Comparison of ENCODE assay signal across 12 cellular contexts in genomic region chr2:169735623-169736022, GRCh38. TPM values are rescaled to one million over a fixed set of nuclear protein-coding genes. Genes with fewer than 3 reads are reported as not detected.
A peak's percentile ranks its signal among the peaks of the same experiment; 100 is the strongest.
DNase-seq lines count a peak whose midpoint lies in the region; ATAC-seq, FAIRE-seq and TF ChIP-seq lines count a peak whose summit lies in the region.
"Had no signal": no experiment of that assay in that cellular context is flagged by ENCODE, and none has a peak within 500 bp of the region (broad histone marks: within the 10 kb centered on the region; RNA-seq: fewer than 3 reads in every experiment).

No MANE protein-coding gene starts in this region.

- H3K4me1 Mint-ChIP-seq in activated CD8-positive, alpha-beta memory T cell treated with anti-CD3 and anti-CD28 coated beads, Interleukin-2, amount 10 ng/mL, durations not matched to agents 7 days and 5 days, result peaks cover 36% of the 10 kb centered on the region
- peaks cover 29% of the 10 kb centered on the region for H3K4me1 Mint-ChIP-seq in progenitor cell of endocrine pancreas (ENCODE audit: low read depth)

- H3K9me3 Mint-ChIP-seq in activated CD8-positive, alpha-beta memory T cell treated with anti-CD3 and anti-CD28 coated beads, Interleukin-2, amount 10 ng/mL, durations not matched to agents 7 days and 5 days (ENCODE audit: low read depth), result no peaks in the 10 kb centered on the region
- no peaks in the 10 kb centered on the region for H3K9me3 Mint-ChIP-seq in progenitor cell of endocrine pancreas (ENCODE audit: low read depth)

- H4K8ac ChIP-seq in H1 (ENCODE audit: extremely low read depth, insufficient read depth, low read length), result no peak overlapping the region

- no peak overlapping the region for H3K23ac ChIP-seq in H1 (ENCODE audit: insufficient read length)

- H3K4me3 ChIP-seq in NB4 (ENCODE audit: low read depth, low read length), result peak overlapping the region; percentile 85
- peak overlapping the region in 1 of 4 experiments; percentile 100; a peak in 3 of 8 replicates for H3K4me3 ChIP-seq in H1 (ENCODE audit: extremely low read depth in 1 of 4, insufficient read depth in 2 of 4, low read depth in 3 of 4, low read length in 4 of 4)

- H3K4me3 Mint-ChIP-seq in activated CD8-positive, alpha-beta memory T cell treated with anti-CD3 and anti-CD28 coated beads, Interleukin-2, amount 10 ng/mL, durations not matched to agents 7 days and 5 days, result peak overlapping the region; percentile 35
- H3K4me3 Mint-ChIP-seq in progenitor cell of endocrine pancreas (ENCODE audit: low read depth), result peak overlapping the region; percentile 85

- H3K9ac ChIP-seq in H1 (replicated peaks in 1 of 4; ENCODE audit: extremely low read depth in 1 of 4, low read depth in 3 of 4, low read length in 3 of 4), result no peak overlapping the region

- TF ChIP-seq RAD21 in H1 (IDR thresholded peaks at IDR 0.05 in 1 of 2, conservative IDR thresholded peaks at IDR 0.05 in 1 of 2; ENCODE audit: low read depth in 2 of 2, low read length in 2 of 2), result no peak

- H3K79me2 ChIP-seq in H1 (ENCODE audit: control insufficient read depth in 1 of 2, insufficient read depth in 2 of 2, low read length in 2 of 2), result peaks cover 6 to 55% of the 10 kb centered on the region in 2 experiments

- TF ChIP-seq CTCF in NB4 (IDR thresholded peaks at IDR 0.05; ENCODE audit: low read depth, low read length) (no peak), H1 (IDR thresholded peaks at IDR 0.05; ENCODE audit: control extremely low read depth in 1 of 3, insufficient read depth in 1 of 3, low read depth in 1 of 3, low read length in 3 of 3) (no peak), progenitor cell of endocrine pancreas (IDR thresholded peaks at IDR 0.05; ENCODE audit: unreplicated experiment) (no peak)

- H4K91ac ChIP-seq in H1 (replicated peaks; ENCODE audit: insufficient read length, low read length), result no peak overlapping the region

- no peak overlapping the region for H3K27ac Mint-ChIP-seq in activated CD8-positive, alpha-beta memory T cell treated with anti-CD3 and anti-CD28 coated beads, Interleukin-2, amount 10 ng/mL, durations not matched to agents 7 days and 5 days
- peak overlapping the region; percentile 51 for H3K27ac Mint-ChIP-seq in progenitor cell of endocrine pancreas

- H3K36me3 Mint-ChIP-seq in activated CD8-positive, alpha-beta memory T cell treated with anti-CD3 and anti-CD28 coated beads, Interleukin-2, amount 10 ng/mL, durations not matched to agents 7 days and 5 days, result peaks cover 9% of the 10 kb centered on the region
- H3K36me3 Mint-ChIP-seq in progenitor cell of endocrine pancreas (ENCODE audit: insufficient read depth), result peaks cover 11% of the 10 kb centered on the region

- H3K4me2 ChIP-seq in H1 (ENCODE audit: insufficient read depth in 1 of 2, low read depth in 2 of 2, low read length in 2 of 2), result peak overlapping the region; percentile 78 to 80; a peak in 3 of 4 replicates

- DNase-seq in activated CD8-positive, alpha-beta memory T cell treated with anti-CD3 and anti-CD28 coated beads, Interleukin-2, amount 10 ng/mL, durations not matched to agents 7 days and 5 days, result no peak
- no peak for DNase-seq in activated CD8-positive, alpha-beta memory T cell treated with anti-CD3 and anti-CD28 coated beads, Interleukin-2, amount 50 U/mL, for 48 hours
- DNase-seq in NB4 (ENCODE audit: low read depth) (no peak), H1 (ENCODE audit: low read depth in 1 of 2, low spot score in 2 of 2) (no peak), progenitor cell of endocrine pancreas (ENCODE audit: low spot score, unreplicated experiment) (no peak), anterior cingulate cortex (lab: John Stamatoyannopoulos, UW) (no peak), COR-L47 (lab: John Stamatoyannopoulos, UW) (no peak)
- DNase-seq: activated CD8-positive, alpha-beta memory T cell treated with anti-CD3 and anti-CD28 coated beads, Interleukin-2, amount 50 U/mL, for 4 hours; small intestine; trophoblast cell had no signal

- WGBS in H1 (ENCODE audit: extremely low coverage in 1 of 2, insufficient coverage in 1 of 2, insufficient read length in 1 of 2, insufficient replicate concordance in 2 of 2, low coverage in 1 of 2, low lambda C conversion rate in 2 of 2, missing lambda C conversion rate in 1 of 2), 2 experiments, result 85% methylated on average over 4 of the region's 4 CpGs; no CpG with 5 or more reads in 1 of the 2 experiments

- TF ChIP-seq POLR2A in NB4 (IDR thresholded peaks at IDR 0.05; ENCODE audit: extremely low read depth, insufficient read length) (no peak), H1 (IDR thresholded peaks at IDR 0.05; ENCODE audit: control extremely low read depth in 1 of 2, low read depth in 2 of 2, low read length in 2 of 2) (no peak)

- H3K36me3 ChIP-seq in H1 (ENCODE audit: control insufficient read depth in 2 of 4, insufficient read depth in 4 of 4, low read length in 3 of 4), result peaks cover 0 to 29% (median 5%) of the 10 kb centered on the region in 4 experiments; a peak in 3 of 8 replicates

- no peak overlapping the region for H2BK5ac ChIP-seq in H1 (ENCODE audit: low read depth, low read length)

- H3K9me3 ChIP-seq in H1 (ENCODE audit: insufficient read depth in 2 of 2, low read depth in 1 of 2, low read length in 1 of 2), result no peaks in the 10 kb centered on the region

- no peak for TF ChIP-seq EP300 in H1 (IDR thresholded peaks at IDR 0.05; ENCODE audit: borderline replicate concordance in 1 of 2, low read depth in 2 of 2, low read length in 2 of 2)

- H2BK120ac ChIP-seq in H1 (replicated peaks; ENCODE audit: low read depth, low read length), result no peak overlapping the region

- peaks cover 5% of the 10 kb centered on the region; the same call in 1 of the 2 replicates for H3K23me2 ChIP-seq in H1 (ENCODE audit: low read depth, low read length)

- H3K27me3 Mint-ChIP-seq in activated CD8-positive, alpha-beta memory T cell treated with anti-CD3 and anti-CD28 coated beads, Interleukin-2, amount 10 ng/mL, durations not matched to agents 7 days and 5 days, result peaks cover 12% of the 10 kb centered on the region
- peaks cover 8% of the 10 kb centered on the region for H3K27me3 Mint-ChIP-seq in progenitor cell of endocrine pancreas

- no peak overlapping the region for H3K18ac ChIP-seq in H1 (ENCODE audit: extremely low read depth, low read length)

- peaks cover 0 to 8% of the 10 kb centered on the region in 2 experiments for H4K20me1 ChIP-seq in H1 (replicated peaks in 1 of 2; ENCODE audit: control insufficient read depth in 1 of 2, insufficient read depth in 2 of 2, low read length in 2 of 2)

- no peak overlapping the region for H2BK20ac ChIP-seq in H1 (ENCODE audit: low read length)

- peaks cover 6% of the 10 kb centered on the region; the same call in 1 of the 2 replicates for H3K79me1 ChIP-seq in H1 (ENCODE audit: low read depth, low read length)

- no peak overlapping the region for H3K27ac ChIP-seq in H1 (ENCODE audit: low read depth, low read length)

- FAIRE-seq in H1 (lab: Jason Lieb, UNC), result no peak
- FAIRE-seq: small intestine had no signal

- no peak overlapping the region for H3K14ac ChIP-seq in H1 (ENCODE audit: insufficient read length)

- CTCF ChIA-PET in activated CD8-positive, alpha-beta memory T cell treated with anti-CD3 and anti-CD28 coated beads, Interleukin-2, amount 10 ng/mL, durations not matched to agents 7 days and 5 days (lab: Charles Lee), result interaction anchor here (0.8 to 1.1 kb wide), 3 partner anchors 19 to 196 kb away, joined by 3 read pairs; no protein-coding TSS in a partner anchor
- CTCF ChIA-PET in H1 (lab: Charles Lee; ENCODE audit: partially characterized antibody), result interaction anchor here (1.2 to 2.2 kb wide), 3 partner anchors 10 to 30 kb away, joined by 3 to 8 read pairs (median 5); no protein-coding TSS in a partner anchor

- H3K27me3 ChIP-seq in H1 (replicated peaks in 1 of 4; ENCODE audit: control insufficient read depth in 3 of 4, extremely low read depth in 1 of 4, insufficient read depth in 3 of 4, low read length in 3 of 4), result peaks cover 0 to 5% (median 0%) of the 10 kb centered on the region in 4 experiments; a peak in 2 of 7 replicates

- H3K56ac ChIP-seq in H1 (replicated peaks; ENCODE audit: insufficient read length, low read depth, low read length), result no peak overlapping the region

- H3K4me1 ChIP-seq in H1 (replicated peaks in 1 of 4; ENCODE audit: control insufficient read depth in 3 of 4, insufficient read depth in 4 of 4, low read length in 3 of 4), result peaks cover 0 to 4% (median 3%) of the 10 kb centered on the region in 4 experiments; a peak in 4 of 7 replicates

- H2AFZ ChIP-seq in H1 (ENCODE audit: low read length), result no peak overlapping the region

- POLR2A ChIA-PET in H1 (lab: Charles Lee; ENCODE audit: partially characterized antibody), result interaction anchor here (0.5 to 1.5 kb wide), 6 partner anchors 17 to 177 kb away, joined by 3 read pairs; no protein-coding TSS in a partner anchor

- H2BK12ac ChIP-seq in H1 (ENCODE audit: low read depth, low read length), result no peak overlapping the region

- no peak overlapping the region for H2BK15ac ChIP-seq in H1 (ENCODE audit: low read length)

- H3K4ac ChIP-seq in H1 (replicated peaks; ENCODE audit: insufficient read length, low read depth, low read length), result no peak overlapping the region

- no peak for ATAC-seq in activated CD8-positive, alpha-beta memory T cell treated with anti-CD3 and anti-CD28 coated beads, Interleukin-2, amount 10 ng/mL, durations not matched to agents 7 days and 5 days
- no peak for ATAC-seq in GM19351 (IDR thresholded peaks at IDR 0.05; ENCODE audit: unreplicated experiment)

- no peak overlapping the region for H4K5ac ChIP-seq in H1 (ENCODE audit: insufficient read length, low read depth, low read length)

- no peak overlapping the region for H2AK5ac ChIP-seq in H1 (ENCODE audit: low read depth, low read length)

RNA-seq across cellular contexts. Expression of gene KLHL23, which starts 2.0 kb away (rescaled TPM):
- total RNA-seq in activated CD8-positive, alpha-beta memory T cell treated with anti-CD3 and anti-CD28 coated beads, Interleukin-2, amount 10 ng/mL, durations not matched to agents 7 days and 5 days, result 10 to 100 TPM; 10.2 to 11.5 TPM
- total RNA-seq in H1 (2021; fragmentation: NEBNext Ultra II Directional; extraction: Animal tissue kit (Norgen Biotek cat#: 25700)), result 63.8 and 67.0 TPM in 2 replicates
- polyA plus RNA-seq in H1 (2011; rRNA removed), result 16.4 and 28.1 TPM in 2 replicates
- 33.7 TPM for polyA plus RNA-seq in H1 (2011; cell fraction: cytosol; rRNA removed)
- polyA plus RNA-seq in H1 (2011; cell fraction: nucleus; rRNA removed), result 17.4 TPM
- polyA plus RNA-seq in H1 (2012, experiment 1 of 2), result 52.4 to 71.1 TPM (median 59.1 TPM) in 4 replicates
- 4.1 TPM for polyA plus RNA-seq in H1 (2012, experiment 2 of 2)
- 41.0 TPM for polyA plus RNA-seq in H1 (2013, experiment 1 of 2)
- 39.1 TPM for polyA plus RNA-seq in H1 (2013, experiment 2 of 2)
- polyA minus RNA-seq in H1 (2011; rRNA and poly(A)+ RNA removed), result 97.7 and 153 TPM in 2 replicates
- 55.3 TPM for polyA minus RNA-seq in H1 (2011; cell fraction: cytosol; rRNA and poly(A)+ RNA removed)
- polyA minus RNA-seq in H1 (2011; cell fraction: nucleus; rRNA and poly(A)+ RNA removed), result 76.2 TPM
- 50.1 and 56.9 TPM in 2 replicates for total RNA-seq in progenitor cell of endocrine pancreas

RNA-seq across cellular contexts. Expression of gene PHOSPHO2, which starts 41.4 kb away (rescaled TPM):
- total RNA-seq in activated CD8-positive, alpha-beta memory T cell treated with anti-CD3 and anti-CD28 coated beads, Interleukin-2, amount 10 ng/mL, durations not matched to agents 7 days and 5 days, result 1 to 10 TPM; 4.1 to 5.9 TPM
- total RNA-seq in H1 (2021; fragmentation: NEBNext Ultra II Directional; extraction: Animal tissue kit (Norgen Biotek cat#: 25700)), result 8.5 and 9.5 TPM in 2 replicates
- 1.9 and 2.4 TPM in 2 replicates for polyA plus RNA-seq in H1 (2011; rRNA removed)
- polyA plus RNA-seq in H1 (2011; cell fraction: cytosol; rRNA removed), result 4.2 TPM
- polyA plus RNA-seq in H1 (2011; cell fraction: nucleus; rRNA removed), result 1.7 TPM
- 3.9 to 7.2 TPM (median 4.3 TPM) in 4 replicates for polyA plus RNA-seq in H1 (2012, experiment 1 of 2)
- polyA plus RNA-seq in H1 (2012, experiment 2 of 2), result 1.1 TPM
- 6.0 TPM for polyA plus RNA-seq in H1 (2013, experiment 1 of 2)
- 5.5 TPM for polyA plus RNA-seq in H1 (2013, experiment 2 of 2)
- 0.63 and 1.5 TPM in 2 replicates for polyA minus RNA-seq in H1 (2011; rRNA and poly(A)+ RNA removed)
- 4.0 TPM for polyA minus RNA-seq in H1 (2011; cell fraction: cytosol; rRNA and poly(A)+ RNA removed)
- 7.5 TPM for polyA minus RNA-seq in H1 (2011; cell fraction: nucleus; rRNA and poly(A)+ RNA removed)
- total RNA-seq in progenitor cell of endocrine pancreas, result 13.5 and 17.3 TPM in 2 replicates

RNA-seq across cellular contexts. Expression of gene CFAP210, which starts 41.4 kb away (rescaled TPM):
- total RNA-seq in activated CD8-positive, alpha-beta memory T cell treated with anti-CD3 and anti-CD28 coated beads, Interleukin-2, amount 10 ng/mL, durations not matched to agents 7 days and 5 days, result not detected
- total RNA-seq in H1 (2021; fragmentation: NEBNext Ultra II Directional; extraction: Animal tissue kit (Norgen Biotek cat#: 25700)), result 0.37 and 0.86 TPM in 2 replicates
- polyA plus RNA-seq in H1 (2011; rRNA removed), result 0.03 and 0.06 TPM in 2 replicates
- 0.16 TPM for polyA plus RNA-seq in H1 (2011; cell fraction: cytosol; rRNA removed)
- polyA plus RNA-seq in H1 (2011; cell fraction: nucleus; rRNA removed), result 0.06 TPM
- 0.25 to 0.87 TPM (median 0.47 TPM) in 4 replicates for polyA plus RNA-seq in H1 (2012, experiment 1 of 2)
- not detected for polyA plus RNA-seq in H1 (2012, experiment 2 of 2)
- polyA plus RNA-seq in H1 (2013, experiment 1 of 2), result 2.5 TPM
- 1.7 TPM for polyA plus RNA-seq in H1 (2013, experiment 2 of 2)
- 0.73 TPM in 1 of 2 replicates, not detected in the other for polyA minus RNA-seq in H1 (2011; rRNA and poly(A)+ RNA removed)
- polyA minus RNA-seq in H1 (2011; cell fraction: cytosol; rRNA and poly(A)+ RNA removed), result not detected
- polyA minus RNA-seq in H1 (2011; cell fraction: nucleus; rRNA and poly(A)+ RNA removed), result 0.50 TPM
- total RNA-seq in progenitor cell of endocrine pancreas, result 1.2 and 1.6 TPM in 2 replicates
- total RNA-seq: OCI-LY7 had no signal
